Comparison of ENCODE assay signal across 8 cellular contexts in the genomic region with DNA sequence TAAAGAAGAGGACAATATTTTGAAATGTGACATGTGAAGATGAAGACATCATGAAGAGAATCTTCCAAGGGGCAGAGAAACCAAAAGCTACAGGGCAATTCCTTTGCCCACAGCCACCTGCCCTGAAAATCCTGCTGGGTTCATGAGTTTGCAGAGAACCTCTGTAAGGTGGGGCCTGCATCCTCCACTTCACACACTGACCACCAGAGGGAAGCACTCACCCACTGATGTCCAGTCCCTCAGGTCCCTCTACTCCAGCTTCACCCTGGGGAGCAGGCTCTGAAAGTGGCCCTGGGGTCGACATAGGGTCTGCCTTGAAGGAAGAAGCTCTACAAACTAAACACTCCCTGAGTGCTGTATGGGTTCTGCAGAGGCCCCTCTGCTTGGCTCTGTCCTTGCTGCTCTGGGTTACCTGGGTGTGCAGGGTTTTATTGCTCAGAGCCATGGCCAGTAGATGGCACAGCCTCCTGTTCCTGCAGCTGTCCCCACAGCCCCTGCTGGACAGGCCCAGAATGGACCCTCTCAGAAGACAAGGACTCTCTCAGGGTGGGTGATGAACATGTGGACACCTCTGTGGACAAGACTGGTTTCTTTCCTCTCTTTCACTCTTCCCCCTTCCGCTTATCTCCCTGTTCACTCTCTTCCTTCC. TPM values are rescaled to one million over a fixed set of nuclear protein-coding genes. Genes with fewer than 3 reads are reported as not detected.
DNase-seq lines count a peak whose midpoint lies in the region; ATAC-seq and TF ChIP-seq lines count a peak whose summit lies in the region.
"Not testable (repeated sequence)": the region's sequence is repeated elsewhere in the genome, so short reads cannot be mapped to it uniquely, and the experiment has no call there.

No MANE protein-coding gene starts in this region.

- not testable (repeated sequence) for H3K36me3 ChIP-seq in tibial artery

- H3K27ac Mint-ChIP-seq in activated naive CD4-positive, alpha-beta T cell treated with anti-CD3 and anti-CD28 coated beads for 36 hours: not testable (repeated sequence)

- H3K4me1 Mint-ChIP-seq in activated naive CD4-positive, alpha-beta T cell treated with anti-CD3 and anti-CD28 coated beads for 36 hours (ENCODE audit: low read depth): not testable (repeated sequence)

- ATAC-seq in GM21619 (IDR thresholded peaks at IDR 0.05; ENCODE audit: unreplicated experiment): peak; percentile 61

- H3K36me3 Mint-ChIP-seq in activated naive CD4-positive, alpha-beta T cell treated with anti-CD3 and anti-CD28 coated beads for 36 hours (ENCODE audit: low read depth): not testable (repeated sequence)

- in situ Hi-C loops in KBM-7 (cut with MboI; ENCODE audit: low pct_unique_long_range_greater_than_20kb, low sequenced_read_pairs): not testable (repeated sequence)

- not testable (repeated sequence) for H3K27ac ChIP-seq in tibial artery

- not testable (repeated sequence) for H3K4me3 ChIP-seq in fibroblast of the aortic adventitia (ENCODE audit: low read depth, low read length); tibial artery

- H3K4me3 Mint-ChIP-seq in activated naive CD4-positive, alpha-beta T cell treated with anti-CD3 and anti-CD28 coated beads for 36 hours: not testable (repeated sequence)

- TF ChIP-seq CTCF in fibroblast of the aortic adventitia (IDR thresholded peaks at IDR 0.05; ENCODE audit: insufficient read depth, low read length): peak; percentile 49
- peak; percentile 17 to 36 for TF ChIP-seq CTCF in tibial artery (IDR thresholded peaks at IDR 0.05)

- CTCF ChIA-PET in activated naive CD4-positive, alpha-beta T cell treated with anti-CD3 and anti-CD28 coated beads for 36 hours (lab: Charles Lee): not testable (repeated sequence)

- H3K9me3 Mint-ChIP-seq in activated naive CD4-positive, alpha-beta T cell treated with anti-CD3 and anti-CD28 coated beads for 36 hours: not testable (repeated sequence)

- intact Hi-C loops in activated naive CD4-positive, alpha-beta T cell treated with anti-CD3 and anti-CD28 coated beads for 36 hours (cut with micrococcal nuclease); tibial artery (cut with DNase I; ENCODE audit: low total_unique reads): not testable (repeated sequence)

- H3K4me1 ChIP-seq in tibial artery: not testable (repeated sequence)

- H3K9me3 ChIP-seq in tibial artery: not testable (repeated sequence)

- peak; percentile 7 for DNase-seq in GDM1 (lab: John Stamatoyannopoulos, UW)
- DNase-seq in KBM-7: peak; percentile 5
- DNase-seq in RPMI8226: peak; percentile 30
- peak; percentile 52 for DNase-seq in activated naive CD4-positive, alpha-beta T cell treated with anti-CD3 and anti-CD28 coated beads for 36 hours
- peak; percentile 23 for DNase-seq in fibroblast of the aortic adventitia (ENCODE audit: low read depth)
- DNase-seq in myocyte (ENCODE audit: low read depth): peak; percentile 18
- not testable (repeated sequence) for DNase-seq in tibial artery

- not testable (repeated sequence) for H3K27me3 Mint-ChIP-seq in activated naive CD4-positive, alpha-beta T cell treated with anti-CD3 and anti-CD28 coated beads for 36 hours (ENCODE audit: low read depth)

- not testable (repeated sequence) for H3K27me3 ChIP-seq in tibial artery

RNA-seq across cellular contexts. Expression of a gene that starts 27.0 kb away (rescaled TPM):
- total RNA-seq in activated naive CD4-positive, alpha-beta T cell treated with anti-CD3 and anti-CD28 coated beads for 36 hours: not detected
- 0.63 TPM in 1 of 2 replicates, not detected in the other for total RNA-seq in fibroblast of the aortic adventitia (ENCODE audit: low replicate concordance)
- not detected in 2 replicates for total RNA-seq in myocyte
- 0.43 TPM for polyA plus RNA-seq in myocyte (2012)

RNA-seq across cellular contexts. Expression of a gene that starts 34.9 kb away (rescaled TPM):
- not detected for total RNA-seq in activated naive CD4-positive, alpha-beta T cell treated with anti-CD3 and anti-CD28 coated beads for 36 hours
- total RNA-seq in fibroblast of the aortic adventitia (ENCODE audit: low replicate concordance) (not detected in 2 replicates), myocyte (not detected in 2 replicates)
- not detected for polyA plus RNA-seq in myocyte (2012)
